Comparison of ENCODE assay signal across 10 cellular contexts in the genomic region with DNA sequence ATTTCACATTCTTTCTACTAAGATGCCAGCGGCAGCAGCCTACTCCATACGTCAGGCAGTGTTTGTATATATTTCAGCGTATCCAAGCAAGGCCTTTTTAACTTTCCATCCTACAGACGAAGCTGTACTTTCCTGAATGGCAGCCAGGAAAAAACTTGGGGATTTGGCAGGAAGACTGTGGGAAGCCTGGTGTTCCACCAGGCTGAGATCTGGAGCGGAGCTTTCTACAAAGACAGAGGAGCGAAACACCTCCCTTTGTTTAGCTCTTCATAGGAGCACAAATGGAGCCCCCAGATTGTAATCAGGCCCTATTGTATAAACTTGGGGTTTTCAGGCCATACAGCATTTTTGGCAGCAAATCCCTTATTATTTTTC.
DNase-seq lines count a peak whose midpoint lies in the region; ATAC-seq and TF ChIP-seq lines count a peak whose summit lies in the region.
"Had no signal": no experiment of that assay in that cellular context is flagged by ENCODE, and none has a peak within 500 bp of the region (broad histone marks: within the 10 kb centered on the region; RNA-seq: fewer than 3 reads in every experiment).

No MANE protein-coding gene starts in this region.

- H3K4me3 Mint-ChIP-seq in endodermal cell = no peak overlapping the region
- H3K4me3 Mint-ChIP-seq in activated CD8-positive, alpha-beta memory T cell treated with anti-CD3 and anti-CD28 coated beads, Interleukin-2, amount 10 ng/mL, durations not matched to agents 7 days and 5 days = no peak overlapping the region
- H3K4me3 Mint-ChIP-seq in immature natural killer cell = no peak overlapping the region
- H3K4me3 Mint-ChIP-seq: naive B cell had no signal

- peak overlapping the region; percentile 64 for H2BK120ac ChIP-seq in mesenchymal stem cell (ENCODE audit: low read depth, low read length)

- H3K36me3 ChIP-seq in endodermal cell (ENCODE audit: control insufficient read depth, insufficient read depth, low read length) (no peaks in the 10 kb centered on the region), mesenchymal stem cell (ENCODE audit: control insufficient read depth in 1 of 2, insufficient read depth in 2 of 2, low read depth in 1 of 2, low read length in 2 of 2) (no peaks in the 10 kb centered on the region), thyroid gland (no peaks in the 10 kb centered on the region)

- H2AFZ ChIP-seq in mesenchymal stem cell (ENCODE audit: low read depth, low read length) = no peak overlapping the region

- TF ChIP-seq CTCF in endodermal cell (conservative IDR thresholded peaks at IDR 0.05) (peak; percentile 10), thyroid gland (IDR thresholded peaks at IDR 0.05) (no peak)

- H3K14ac ChIP-seq in mesenchymal stem cell (ENCODE audit: low read length in 2 of 2) = no peak overlapping the region

- CTCF ChIA-PET in activated CD8-positive, alpha-beta memory T cell treated with anti-CD3 and anti-CD28 coated beads, Interleukin-2, amount 10 ng/mL, durations not matched to agents 7 days and 5 days (lab: Charles Lee) = no interaction called here

- H3K4me3 ChIP-seq in endodermal cell (ENCODE audit: low read length) (no peak overlapping the region), mesenchymal stem cell (ENCODE audit: insufficient read depth in 1 of 2, low read depth in 1 of 2, low read length in 2 of 2) (peak overlapping the region in 1 of 2 experiments; percentile 67), thyroid gland (replicated peaks in 1 of 3) (no peak overlapping the region)

- H3K4me2 ChIP-seq in mesenchymal stem cell (ENCODE audit: low read length, poor library complexity, severe bottlenecking) = no peak overlapping the region

- H3K27ac ChIP-seq in endodermal cell (ENCODE audit: low read depth, low read length) (no peak overlapping the region), mesenchymal stem cell (ENCODE audit: low read length, poor library complexity, severe bottlenecking) (peak overlapping the region; percentile 93), thyroid gland (peak overlapping the region; percentile 93 to 97 (median 96))
- H3K27ac ChIP-seq: VCaP had no signal

- no peak overlapping the region for H2BK15ac ChIP-seq in mesenchymal stem cell (ENCODE audit: low read depth, poor library complexity, severe bottlenecking)

- 91 to 94% methylated on average over 4 to 6 of the region's 6 CpGs for WGBS in endodermal cell (ENCODE audit: insufficient coverage in 1 of 2, insufficient read length in 1 of 2), 2 experiments
- 58% methylated on average over 6 of the region's 6 CpGs for WGBS in mesenchymal stem cell
- 56 to 64% methylated on average over 6 of the region's 6 CpGs for WGBS in thyroid gland, 2 donors

- no peak for ATAC-seq in activated CD8-positive, alpha-beta memory T cell treated with anti-CD3 and anti-CD28 coated beads, Interleukin-2, amount 10 ng/mL, durations not matched to agents 7 days and 5 days
- ATAC-seq in HG03045 (IDR thresholded peaks at IDR 0.05; ENCODE audit: unreplicated experiment) (no peak), HG03342 (IDR thresholded peaks at IDR 0.05; ENCODE audit: unreplicated experiment) (no peak)

- H3K9ac ChIP-seq in endodermal cell (ENCODE audit: extremely low read depth, low read length, poor library complexity, severe bottlenecking) = no peak overlapping the region
- H3K9ac ChIP-seq in mesenchymal stem cell (ENCODE audit: low read length) = peak overlapping the region; percentile 87

- no peak overlapping the region for H4K91ac ChIP-seq in mesenchymal stem cell (ENCODE audit: low read length)

- H3K23ac ChIP-seq in mesenchymal stem cell (ENCODE audit: low read length in 2 of 2) = no peak overlapping the region

- peak overlapping the region in 1 of 2 experiments; percentile 37 for H3K18ac ChIP-seq in mesenchymal stem cell (ENCODE audit: low read depth in 1 of 2, low read length in 2 of 2)

- TF ChIP-seq POLR2A in thyroid gland (IDR thresholded peaks at IDR 0.05) = no peak

- H3K4ac ChIP-seq in mesenchymal stem cell (ENCODE audit: low read depth in 1 of 2, low read length in 2 of 2) = peak overlapping the region; percentile 66 to 80

- H3K36me3 Mint-ChIP-seq in endodermal cell (ENCODE audit: low read depth) (no peaks in the 10 kb centered on the region), immature natural killer cell (no peaks in the 10 kb centered on the region)
- H3K36me3 Mint-ChIP-seq in activated CD8-positive, alpha-beta memory T cell treated with anti-CD3 and anti-CD28 coated beads, Interleukin-2, amount 10 ng/mL, durations not matched to agents 7 days and 5 days = no peaks in the 10 kb centered on the region
- H3K36me3 Mint-ChIP-seq: naive B cell had no signal

- H3K27ac Mint-ChIP-seq in endodermal cell = peak overlapping the region; percentile 31
- H3K27ac Mint-ChIP-seq in activated CD8-positive, alpha-beta memory T cell treated with anti-CD3 and anti-CD28 coated beads, Interleukin-2, amount 10 ng/mL, durations not matched to agents 7 days and 5 days = no peak overlapping the region
- no peak overlapping the region for H3K27ac Mint-ChIP-seq in immature natural killer cell
- H3K27ac Mint-ChIP-seq: naive B cell had no signal

- peaks cover 22% of the 10 kb centered on the region for H3K4me1 Mint-ChIP-seq in endodermal cell
- no peaks in the 10 kb centered on the region for H3K4me1 Mint-ChIP-seq in activated CD8-positive, alpha-beta memory T cell treated with anti-CD3 and anti-CD28 coated beads, Interleukin-2, amount 10 ng/mL, durations not matched to agents 7 days and 5 days
- H3K4me1 Mint-ChIP-seq in immature natural killer cell = no peaks in the 10 kb centered on the region
- H3K4me1 Mint-ChIP-seq: naive B cell had no signal

- no peaks in the 10 kb centered on the region for H3K27me3 ChIP-seq in endodermal cell (ENCODE audit: control insufficient read depth, insufficient read depth, low read length, poor library complexity, severe bottlenecking)
- no peaks in the 10 kb centered on the region for H3K27me3 ChIP-seq in mesenchymal stem cell (ENCODE audit: control insufficient read depth in 1 of 2, insufficient read depth in 1 of 2, low read length in 2 of 2)
- H3K27me3 ChIP-seq in thyroid gland = no peaks in the 10 kb centered on the region

- peak overlapping the region in 1 of 2 experiments; percentile 49 for H2BK12ac ChIP-seq in mesenchymal stem cell (ENCODE audit: low read length in 2 of 2)

- H3K79me1 ChIP-seq in mesenchymal stem cell (replicated peaks; ENCODE audit: low read length, poor library complexity, severe bottlenecking) = no peaks in the 10 kb centered on the region

- H4K8ac ChIP-seq in mesenchymal stem cell (ENCODE audit: low read length) = no peak overlapping the region

- intact Hi-C loops in thyroid gland (cut with DNase I) = loop anchor here (10.0 kb wide), 2 partner anchors 79 to 171 kb away; a partner anchor contains a TSS

- no peak overlapping the region for H2BK5ac ChIP-seq in mesenchymal stem cell (ENCODE audit: low read depth, low read length, poor library complexity, severe bottlenecking)

- H3K4me1 ChIP-seq in endodermal cell (ENCODE audit: control insufficient read depth, insufficient read depth, low read length) (no peaks in the 10 kb centered on the region), mesenchymal stem cell (ENCODE audit: control insufficient read depth, insufficient read depth, low read depth, low read length) (peaks cover 6% of the 10 kb centered on the region), thyroid gland (peaks cover 54% of the 10 kb centered on the region in 2 donors)

- H3K9me3 ChIP-seq in endodermal cell (ENCODE audit: control insufficient read depth, low read length) (no peaks in the 10 kb centered on the region), mesenchymal stem cell (ENCODE audit: control insufficient read depth, low read length) (no peaks in the 10 kb centered on the region), thyroid gland (no peaks in the 10 kb centered on the region)

- H3K9me3 Mint-ChIP-seq in endodermal cell = no peaks in the 10 kb centered on the region
- no peaks in the 10 kb centered on the region for H3K9me3 Mint-ChIP-seq in activated CD8-positive, alpha-beta memory T cell treated with anti-CD3 and anti-CD28 coated beads, Interleukin-2, amount 10 ng/mL, durations not matched to agents 7 days and 5 days (ENCODE audit: low read depth)
- H3K9me3 Mint-ChIP-seq in immature natural killer cell = no peaks in the 10 kb centered on the region

- DNase-seq in NCI-H446 (lab: John Stamatoyannopoulos, UW) (peak; percentile 40 to 64), endodermal cell (no peak), mesenchymal stem cell (peak; percentile 92), thyroid gland (peak; percentile 15 to 16), immature natural killer cell (no peak)
- DNase-seq in activated CD8-positive, alpha-beta memory T cell treated with anti-CD3 and anti-CD28 coated beads, Interleukin-2, amount 10 ng/mL, durations not matched to agents 7 days and 5 days = no peak
- DNase-seq: naive B cell had no signal

- peak overlapping the region; percentile 99 for H2AK5ac ChIP-seq in mesenchymal stem cell (ENCODE audit: low read length, severe bottlenecking)

- H3K27me3 Mint-ChIP-seq in endodermal cell (ENCODE audit: insufficient read depth) (no peaks in the 10 kb centered on the region), immature natural killer cell (ENCODE audit: low read depth in 3 of 3) (peaks cover 0 to 6% (median 5%) of the 10 kb centered on the region in 3 donors)
- peaks cover 17% of the 10 kb centered on the region for H3K27me3 Mint-ChIP-seq in activated CD8-positive, alpha-beta memory T cell treated with anti-CD3 and anti-CD28 coated beads, Interleukin-2, amount 10 ng/mL, durations not matched to agents 7 days and 5 days

Comparison
In these comparisons a context has a peak if more than half of its experiments do, and no peak if none do; other contexts are left out.
1. DNase-seq: peak in NCI-H446 (2 of 2), mesenchymal stem cell (single experiment) and thyroid gland (2 of 2); none in endodermal cell (single experiment), activated CD8-positive, alpha-beta memory T cell treated with anti-CD3 and anti-CD28 coated beads, Interleukin-2, amount 10 ng/mL, durations not matched to agents 7 days and 5 days (single experiment) and immature natural killer cell (0 of 3).